In genomic region chr1:111990878-111991760, GRCh38 we compare ENCODE assay signal across 8 cellular contexts.
DNase-seq lines count a peak whose midpoint lies in the region; ATAC-seq and TF ChIP-seq lines count a peak whose summit lies in the region.

No MANE protein-coding gene starts in this region.

- H3K27me3 ChIP-seq in HAP-1 (ENCODE audit: low read depth), result peaks cover 16% of the 10 kb centered on the region

- ATAC-seq in GM21381 (IDR thresholded peaks at IDR 0.05; ENCODE audit: unreplicated experiment), result no peak

- H3K27ac ChIP-seq in caudate nucleus (ENCODE audit: low read depth, low read length) (peak overlapping the region; percentile 62), skin epidermis (peak overlapping the region in 16 of 21 experiments; percentile 0 to 86 (median 73))

- no peak for DNase-seq in AG09319 (ENCODE audit: extremely low read depth, low read depth)
- DNase-seq in HAP-1 (ENCODE audit: low spot score in 2 of 2), result peak; percentile 79 to 85
- peak; percentile 87 for DNase-seq in NCI-H510A treated with DMSO at 0.1 percent for 48 hours (lab: John Stamatoyannopoulos, UW)
- DNase-seq in caudate nucleus (lab: John Stamatoyannopoulos, UW), result peak in 55 of 61 donors; percentile 22 to 88 (median 61)
- DNase-seq in islet precursor cell, result peak; percentile 77
- DNase-seq in activated CD8-positive, alpha-beta memory T cell treated with anti-CD3 and anti-CD28 coated beads, Interleukin-2, amount 50 U/mL, for 48 hours, result no peak

- H3K4me3 ChIP-seq in HAP-1 (peak overlapping the region; percentile 36), skin epidermis (peak overlapping the region; percentile 35 to 58 (median 45))

- in situ Hi-C loops in HAP-1 (cut with MboI; ENCODE audit: low sequenced_read_pairs), result no loop called here

- no peaks in the 10 kb centered on the region for H3K9me3 ChIP-seq in HAP-1

- H3K36me3 ChIP-seq in HAP-1 (replicated peaks), result no peaks in the 10 kb centered on the region

- TF ChIP-seq CTCF in AG09319 (IDR thresholded peaks at IDR 0.05; ENCODE audit: low read depth, low read length), result peak; percentile 21

- peaks cover 6% of the 10 kb centered on the region for H3K4me1 ChIP-seq in HAP-1

Comparison
In these comparisons a context has a peak if more than half of its experiments do, and no peak if none do; other contexts are left out.
1. DNase-seq: peak in HAP-1 (2 of 2), NCI-H510A treated with DMSO at 0.1 percent for 48 hours (single experiment), caudate nucleus (55 of 61) and islet precursor cell (single experiment); none in AG09319 (single experiment) and activated CD8-positive, alpha-beta memory T cell treated with anti-CD3 and anti-CD28 coated beads, Interleukin-2, amount 50 U/mL, for 48 hours (single experiment).